Comparison of ENCODE assay signal across 1 cellular context in the genomic region with DNA sequence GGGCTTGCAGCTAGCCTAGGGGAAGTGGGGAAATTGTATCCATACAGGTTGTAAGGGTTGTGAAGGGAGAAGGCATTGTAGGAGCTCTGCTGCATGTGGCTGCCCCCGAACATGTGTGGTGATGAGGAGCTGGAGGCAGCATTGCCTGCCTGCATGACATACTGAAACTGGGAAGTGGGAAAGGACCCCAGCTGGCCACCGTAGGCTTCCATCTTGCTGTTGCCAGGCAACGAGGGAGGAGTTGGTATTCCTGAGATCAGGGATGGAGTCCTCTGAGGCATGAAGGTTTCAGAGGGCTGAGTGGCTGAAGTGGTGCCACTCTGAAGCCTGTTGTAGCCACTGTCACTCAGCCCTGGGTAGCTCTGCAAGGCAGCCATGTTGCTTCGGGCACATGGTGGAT.
TF ChIP-seq lines count a peak whose summit lies in the region.

No MANE protein-coding gene starts in this region.

TF ChIP-seq in GM23338, 12 proteins besides CTCF, POLR2A, EP300 and RAD21 (continued from another document):
- TF ChIP-seq NANOG (IDR thresholded peaks at IDR 0.05; ENCODE audit: borderline replicate concordance) (no peak), JUNB (IDR thresholded peaks at IDR 0.05; ENCODE audit: unreplicated experiment) (no peak)
TF ChIP-seq in GM23338: peak in this region for 0.
